In genomic region chr5:84181093-84181492, GRCh38 we compare ENCODE assay signal across 27 cellular contexts.
DNase-seq lines count a peak whose midpoint lies in the region; ATAC-seq and TF ChIP-seq lines count a peak whose summit lies in the region.
"Had no signal": no experiment of that assay in that cellular context is flagged by ENCODE, and none has a peak within 500 bp of the region (broad histone marks: within the 10 kb centered on the region; RNA-seq: fewer than 3 reads in every experiment).

No MANE protein-coding gene starts in this region.

- in situ Hi-C loops in astrocyte of the cerebellum (cut with HindIII; ENCODE audit: low sequenced_read_pairs), result no loop called here

- CTCF ChIA-PET in activated CD4-positive, alpha-beta memory T cell treated with anti-CD3 and anti-CD28 coated beads for 36 hours (lab: Charles Lee), result no interaction called here

- no peak overlapping the region for H3K4me3 ChIP-seq in KMS-11 (IDR thresholded peaks at IDR 0.05; ENCODE audit: insufficient read depth, low read depth, low read length)
- H3K4me3 ChIP-seq in astrocyte of the cerebellum (ENCODE audit: low read depth, low read length), result no peak overlapping the region
- H3K4me3 ChIP-seq: gastroesophageal sphincter, lung, skin epidermis, thoracic aorta had no signal

- H3K4me1 Mint-ChIP-seq in activated CD4-positive, alpha-beta memory T cell treated with anti-CD3 and anti-CD28 coated beads for 36 hours (ENCODE audit: low read depth), result no peaks in the 10 kb centered on the region
- H3K4me1 Mint-ChIP-seq: activated CD4-positive, alpha-beta T cell treated with anti-CD3 and anti-CD28 coated beads for 36 hours; activated CD8-positive, alpha-beta memory T cell treated with anti-CD3 and anti-CD28 coated beads, Interleukin-2, amount 10 ng/mL, durations not matched to agents 7 days and 5 days; activated naive CD4-positive, alpha-beta T cell treated with anti-CD3 and anti-CD28 coated beads, Interleukin-2, amount 50 U/mL, for 24 hours; CD8-positive, alpha-beta memory T cell; stimulated activated effector memory CD8-positive, alpha-beta T cell treated with anti-CD3 and anti-CD28 coated beads, Interleukin-12 subunit alpha, Interleukin-12 subunit beta, amount 100 ng/mL, for 72 hours had no signal

- intact Hi-C loops in activated CD4-positive, alpha-beta memory T cell treated with anti-CD3 and anti-CD28 coated beads for 36 hours (cut with micrococcal nuclease), result no loop called here

- H3K36me3 Mint-ChIP-seq in activated CD4-positive, alpha-beta memory T cell treated with anti-CD3 and anti-CD28 coated beads for 36 hours, result no peaks in the 10 kb centered on the region
- H3K36me3 Mint-ChIP-seq: activated CD8-positive, alpha-beta memory T cell treated with anti-CD3 and anti-CD28 coated beads, Interleukin-2, amount 10 ng/mL, durations not matched to agents 7 days and 5 days; activated naive CD4-positive, alpha-beta T cell treated with anti-CD3 and anti-CD28 coated beads, Interleukin-2, amount 50 U/mL, for 24 hours; brain; CD8-positive, alpha-beta memory T cell; stimulated activated effector memory CD8-positive, alpha-beta T cell treated with anti-CD3 and anti-CD28 coated beads, Interleukin-12 subunit alpha, Interleukin-12 subunit beta, amount 100 ng/mL, for 72 hours had no signal

- TF ChIP-seq CTCF in KMS-11 (conservative IDR thresholded peaks at IDR 0.05; ENCODE audit: low read depth, low read length), result no peak
- TF ChIP-seq CTCF in astrocyte of the cerebellum (IDR thresholded peaks at IDR 0.05; ENCODE audit: low read depth, low read length, missing control alignments), result no peak

- peaks cover 19% of the 10 kb centered on the region for H3K4me1 ChIP-seq in KMS-11 (ENCODE audit: low read depth, poor library complexity, severe bottlenecking)
- H3K4me1 ChIP-seq: gastroesophageal sphincter had no signal

- no peaks in the 10 kb centered on the region for H4K20me1 ChIP-seq in KMS-11 (ENCODE audit: insufficient read depth)

- peaks cover 2% of the 10 kb centered on the region for H3K9me3 Mint-ChIP-seq in activated CD4-positive, alpha-beta memory T cell treated with anti-CD3 and anti-CD28 coated beads for 36 hours
- H3K9me3 Mint-ChIP-seq: activated naive CD4-positive, alpha-beta T cell treated with anti-CD3 and anti-CD28 coated beads, Interleukin-2, amount 50 U/mL, for 24 hours; activated T-helper 1 cell treated with anti-CD3 and anti-CD28 coated beads, Interleukin-12 subunit alpha, Interleukin-12 subunit beta, Interleukin-2, Interleukin-4 antibody, amounts not matched to agents 30 ng/mL and 10 ng/mL and 1 ng/mL, durations not matched to agents 14 hours and 24 hours and 36 hours; brain; T-helper 1 cell treated with Interleukin-12 subunit alpha and Interleukin-12 subunit beta and Interleukin-4 antibody, amounts not matched to agents 30 μg/mL and 1 μg/mL, for 36 hours had no signal

- POLR2A ChIA-PET in activated CD4-positive, alpha-beta memory T cell treated with anti-CD3 and anti-CD28 coated beads for 36 hours (lab: Charles Lee), result no interaction called here

- no peak for ATAC-seq in stimulated activated naive CD8-positive, alpha-beta T cell treated with anti-CD3 and anti-CD28 coated beads, Interleukin-15, Interleukin-2, amounts not matched to agents 100 U/mL and 50 U/mL, for 24 hours
- ATAC-seq in activated CD4-positive, CD25-positive, alpha-beta regulatory T cell treated with anti-CD3 and anti-CD28 coated beads, Interleukin-2, amount 50 U/mL, for 24 hours, result no peak
- ATAC-seq: activated CD4-positive, alpha-beta T cell treated with anti-CD3 and anti-CD28 coated beads for 36 hours; activated CD8-positive, alpha-beta memory T cell treated with anti-CD3 and anti-CD28 coated beads, Interleukin-2, amount 10 ng/mL, durations not matched to agents 7 days and 5 days; effector memory CD8-positive, alpha-beta T cell; esophagus mucosa; gastroesophageal sphincter; stimulated activated effector memory CD8-positive, alpha-beta T cell treated with anti-CD3 and anti-CD28 coated beads, Interleukin-12 subunit alpha, Interleukin-12 subunit beta, amount 100 ng/mL, for 72 hours had no signal

- H3K4me3 Mint-ChIP-seq in activated CD4-positive, alpha-beta memory T cell treated with anti-CD3 and anti-CD28 coated beads for 36 hours, result no peak overlapping the region
- H3K4me3 Mint-ChIP-seq: activated CD4-positive, alpha-beta T cell treated with anti-CD3 and anti-CD28 coated beads for 36 hours; activated CD8-positive, alpha-beta memory T cell treated with anti-CD3 and anti-CD28 coated beads, Interleukin-2, amount 10 ng/mL, durations not matched to agents 7 days and 5 days; activated naive CD4-positive, alpha-beta T cell treated with anti-CD3 and anti-CD28 coated beads, Interleukin-2, amount 50 U/mL, for 24 hours; activated T-helper 1 cell treated with anti-CD3 and anti-CD28 coated beads, Interleukin-12 subunit alpha, Interleukin-12 subunit beta, Interleukin-2, Interleukin-4 antibody, amounts not matched to agents 30 ng/mL and 10 ng/mL and 1 ng/mL, durations not matched to agents 14 hours and 24 hours and 36 hours; brain; CD8-positive, alpha-beta memory T cell; effector memory CD8-positive, alpha-beta T cell; stimulated activated effector memory CD8-positive, alpha-beta T cell treated with anti-CD3 and anti-CD28 coated beads, Interleukin-12 subunit alpha, Interleukin-12 subunit beta, amount 100 ng/mL, for 72 hours; T-helper 1 cell treated with Interleukin-12 subunit alpha and Interleukin-12 subunit beta and Interleukin-4 antibody, amounts not matched to agents 30 μg/mL and 1 μg/mL, for 36 hours had no signal

- no peaks in the 10 kb centered on the region for H3K36me3 ChIP-seq in KMS-11 (ENCODE audit: insufficient read depth)
- H3K36me3 ChIP-seq: gastroesophageal sphincter, thoracic aorta had no signal

- H3K79me2 ChIP-seq in KMS-11 (ENCODE audit: insufficient read depth, low read depth), result no peaks in the 10 kb centered on the region

- H3K27ac ChIP-seq in KMS-11, result no peak overlapping the region
- H3K27ac ChIP-seq: gastroesophageal sphincter, skin epidermis, thoracic aorta had no signal

- H3K27me3 ChIP-seq in KMS-11 (ENCODE audit: insufficient read depth, low read depth), result no peaks in the 10 kb centered on the region; the same call in 1 of the 2 replicates
- H3K27me3 ChIP-seq: gastroesophageal sphincter had no signal

- H3K27me3 Mint-ChIP-seq in activated CD4-positive, alpha-beta memory T cell treated with anti-CD3 and anti-CD28 coated beads for 36 hours, result no peaks in the 10 kb centered on the region
- H3K27me3 Mint-ChIP-seq: activated CD8-positive, alpha-beta memory T cell treated with anti-CD3 and anti-CD28 coated beads, Interleukin-2, amount 10 ng/mL, durations not matched to agents 7 days and 5 days; activated naive CD4-positive, alpha-beta T cell treated with anti-CD3 and anti-CD28 coated beads, Interleukin-2, amount 50 U/mL, for 24 hours; brain; CD8-positive, alpha-beta memory T cell; effector memory CD8-positive, alpha-beta T cell had no signal

- DNase-seq in GDM1 (lab: John Stamatoyannopoulos, UW) (peak; percentile 52), astrocyte of the cerebellum (ENCODE audit: low read depth) (peak; percentile 75), myocyte (ENCODE audit: low read depth) (peak; percentile 89), NCI-H748 treated with DMSO at 0.1 percent for 48 hours (lab: John Stamatoyannopoulos, UW) (no peak)
- DNase-seq in stimulated activated naive CD8-positive, alpha-beta T cell treated with anti-CD3 and anti-CD28 coated beads, Interleukin-15, Interleukin-2, amounts not matched to agents 100 U/mL and 50 U/mL, for 24 hours, result no peak
- no peak for DNase-seq in activated CD4-positive, alpha-beta memory T cell treated with anti-CD3 and anti-CD28 coated beads for 36 hours
- DNase-seq: activated CD4-positive, alpha-beta T cell treated with anti-CD3 and anti-CD28 coated beads for 36 hours; activated CD8-positive, alpha-beta memory T cell treated with anti-CD3 and anti-CD28 coated beads, Interleukin-2, amount 10 ng/mL, durations not matched to agents 7 days and 5 days; CD8-positive, alpha-beta memory T cell; effector memory CD8-positive, alpha-beta T cell; GOT3; kidney; NCI-H1694 treated with DMSO at 0.1 percent for 48 hours; NCI-H345; stimulated activated CD4-positive, alpha-beta T cell treated with anti-CD3 and anti-CD28 coated beads, Interleukin-1b, Interleukin-23, amount 100 ng/mL, for 48 hours had no signal

- H3K27ac Mint-ChIP-seq in activated CD4-positive, alpha-beta memory T cell treated with anti-CD3 and anti-CD28 coated beads for 36 hours, result no peak overlapping the region
- H3K27ac Mint-ChIP-seq: activated CD4-positive, alpha-beta T cell treated with anti-CD3 and anti-CD28 coated beads for 36 hours; activated CD8-positive, alpha-beta memory T cell treated with anti-CD3 and anti-CD28 coated beads, Interleukin-2, amount 10 ng/mL, durations not matched to agents 7 days and 5 days; activated naive CD4-positive, alpha-beta T cell treated with anti-CD3 and anti-CD28 coated beads, Interleukin-2, amount 50 U/mL, for 24 hours; activated T-helper 1 cell treated with anti-CD3 and anti-CD28 coated beads, Interleukin-12 subunit alpha, Interleukin-12 subunit beta, Interleukin-2, Interleukin-4 antibody, amounts not matched to agents 30 ng/mL and 10 ng/mL and 1 ng/mL, durations not matched to agents 14 hours and 24 hours and 36 hours; brain; CD8-positive, alpha-beta memory T cell; effector memory CD8-positive, alpha-beta T cell; stimulated activated effector memory CD8-positive, alpha-beta T cell treated with anti-CD3 and anti-CD28 coated beads, Interleukin-12 subunit alpha, Interleukin-12 subunit beta, amount 100 ng/mL, for 72 hours had no signal

- peak overlapping the region; percentile 43 for H3K4me2 ChIP-seq in KMS-11

- no peak overlapping the region for H3K9ac ChIP-seq in KMS-11

- H2AFZ ChIP-seq in KMS-11 (ENCODE audit: low read depth), result no peak overlapping the region

Comparison
In these comparisons a context has a peak if more than half of its experiments do, and no peak if none do; other contexts are left out.
1. DNase-seq: peak in GDM1 (single experiment), astrocyte of the cerebellum (single experiment) and myocyte (single experiment); none in NCI-H748 treated with DMSO at 0.1 percent for 48 hours (single experiment), stimulated activated naive CD8-positive, alpha-beta T cell treated with anti-CD3 and anti-CD28 coated beads, Interleukin-15, Interleukin-2, amounts not matched to agents 100 U/mL and 50 U/mL, for 24 hours (single experiment) and activated CD4-positive, alpha-beta memory T cell treated with anti-CD3 and anti-CD28 coated beads for 36 hours (single experiment).